In the genomic region with DNA sequence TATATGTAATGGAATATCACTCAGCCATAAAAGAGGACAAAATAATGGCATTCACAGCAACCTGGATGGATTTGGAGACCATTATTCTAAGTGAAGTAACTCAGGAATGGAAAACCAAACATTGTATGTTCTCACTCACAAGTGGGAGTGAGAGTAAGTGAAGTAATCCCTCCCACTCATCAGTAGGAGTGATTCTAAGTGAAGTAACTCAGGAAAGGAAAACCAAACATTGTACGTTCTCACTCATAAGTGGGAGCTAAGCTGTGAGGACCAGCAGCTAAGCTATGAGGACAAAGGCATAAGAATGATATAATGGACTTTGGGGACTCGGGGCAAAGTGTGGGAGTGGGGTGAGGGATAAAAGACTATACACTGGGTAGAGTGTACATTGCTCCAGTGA, we compare ENCODE assay signal across 4 cellular contexts. TPM values are rescaled to one million over a fixed set of nuclear protein-coding genes. Genes with fewer than 3 reads are reported as not detected.
"Had no signal": no experiment of that assay in that cellular context is flagged by ENCODE, and none has a peak within 500 bp of the region (broad histone marks: within the 10 kb centered on the region; RNA-seq: fewer than 3 reads in every experiment).

No MANE protein-coding gene starts in this region.

RNA-seq across cellular contexts. Expression of gene TRPM8, which starts 20.9 kb away (rescaled TPM):
- total RNA-seq: MCF 10A, PC-3, Peyer's patch, Right ventricle myocardium superior had no signal
